In the genomic region with DNA sequence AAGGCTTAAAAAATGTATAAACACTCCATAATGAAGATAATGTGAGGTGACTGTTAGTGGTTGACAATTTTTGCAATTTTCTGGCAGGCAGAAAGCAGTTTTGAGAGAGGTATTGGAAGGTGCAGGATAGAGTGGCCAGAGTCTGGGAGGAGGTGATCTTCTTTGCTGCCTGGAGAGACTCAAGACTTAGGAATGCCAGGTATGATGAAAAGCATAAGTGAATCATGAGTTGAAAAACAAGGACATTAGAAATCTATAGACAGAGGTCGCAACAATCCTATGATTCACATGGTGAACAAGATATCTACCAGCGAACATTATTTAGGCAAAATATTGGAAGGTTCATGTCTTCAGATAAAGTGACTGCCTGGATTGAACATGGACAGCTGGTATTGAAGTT, we compare ENCODE assay signal across 22 cellular contexts.
DNase-seq lines count a peak whose midpoint lies in the region; ATAC-seq and TF ChIP-seq lines count a peak whose summit lies in the region.
"Had no signal": no experiment of that assay in that cellular context is flagged by ENCODE, and none has a peak within 500 bp of the region (broad histone marks: within the 10 kb centered on the region; RNA-seq: fewer than 3 reads in every experiment).

No MANE protein-coding gene starts in this region.

- peaks cover 23% of the 10 kb centered on the region for H3K4me1 Mint-ChIP-seq in WTC11
- H3K4me1 Mint-ChIP-seq: stimulated activated naive B cell treated with anti-CD40 and anti-IgM and Interleukin-4, amounts not matched to agents 10 μg/mL and 1 μg/mL and 100 μg/mL, for 72 hours had no signal

- H3K4me1 ChIP-seq in HUES6 (ENCODE audit: control insufficient read depth, insufficient read depth, low read length), result peaks cover 15% of the 10 kb centered on the region
- H3K4me1 ChIP-seq: A549, ascending aorta, gastroesophageal sphincter, lower lobe of right lung, right atrium auricular region, thyroid gland had no signal

- no peaks in the 10 kb centered on the region for H3K36me3 ChIP-seq in HUES6 (ENCODE audit: control insufficient read depth, insufficient read depth, low read length)
- H3K36me3 ChIP-seq: ascending aorta, gastroesophageal sphincter, lower lobe of right lung, right atrium auricular region, thyroid gland had no signal

- peak overlapping the region; percentile 9 for H3K27ac ChIP-seq in HUES6 (ENCODE audit: low read depth, low read length)
- H3K27ac ChIP-seq: A549, ascending aorta, C4-2B, gastroesophageal sphincter, lower lobe of right lung, right atrium auricular region, thyroid gland had no signal

- peak overlapping the region; percentile 75 for H3K27ac Mint-ChIP-seq in WTC11
- H3K27ac Mint-ChIP-seq: stimulated activated naive B cell treated with anti-CD40 and anti-IgM and Interleukin-4, amounts not matched to agents 10 μg/mL and 1 μg/mL and 100 μg/mL, for 72 hours had no signal

- H3K27me3 Mint-ChIP-seq in WTC11 (ENCODE audit: low read depth), result no peaks in the 10 kb centered on the region
- H3K27me3 Mint-ChIP-seq: stimulated activated naive B cell treated with anti-CD40 and anti-IgM and Interleukin-4, amounts not matched to agents 10 μg/mL and 1 μg/mL and 100 μg/mL, for 72 hours had no signal

- POLR2A ChIA-PET in WTC11 (lab: Charles Lee), result no interaction called here

- no peaks in the 10 kb centered on the region for H3K27me3 ChIP-seq in HUES6 (ENCODE audit: control insufficient read depth, insufficient read depth, low read length)
- H3K27me3 ChIP-seq: ascending aorta, gastroesophageal sphincter, right atrium auricular region, thyroid gland had no signal

- DNase-seq in EH (ENCODE audit: low read depth) (peak; percentile 34), WTC11 (ENCODE audit: low spot score) (no peak), iris pigment epithelial cell (ENCODE audit: low read depth) (peak; percentile 14), NCI-H345 treated with DMSO at 0.1 percent for 48 hours (lab: John Stamatoyannopoulos, UW; ENCODE audit: unreplicated experiment) (no peak), foreskin melanocyte (no peak)
- DNase-seq: activated naive CD4-positive, alpha-beta T cell; DMS53; Karpas-422; lower lobe of right lung; NCI-H2171; nucleus accumbens; stimulated activated CD4-positive, alpha-beta T cell treated with anti-CD3 and anti-CD28 coated beads, Interleukin-15, amount 100 ng/mL, for 24 hours; stimulated activated naive B cell treated with anti-CD40 and anti-IgM and Interleukin-4, amounts not matched to agents 10 μg/mL and 1 μg/mL and 100 μg/mL, for 72 hours; thyroid gland had no signal

- CTCF ChIA-PET in WTC11 (lab: Charles Lee), result no interaction called here

- H3K9ac ChIP-seq in HUES6 (ENCODE audit: low read length), result no peak overlapping the region

- H3K4me3 Mint-ChIP-seq in WTC11, result no peak overlapping the region
- H3K4me3 Mint-ChIP-seq: stimulated activated naive B cell treated with anti-CD40 and anti-IgM and Interleukin-4, amounts not matched to agents 10 μg/mL and 1 μg/mL and 100 μg/mL, for 72 hours had no signal

- ATAC-seq in WTC11, result no peak
- ATAC-seq in GM21447 (IDR thresholded peaks at IDR 0.05; ENCODE audit: unreplicated experiment), result no peak
- ATAC-seq in GM18502 (IDR thresholded peaks at IDR 0.05; ENCODE audit: poor library complexity, unreplicated experiment), result no peak
- ATAC-seq: A549; gastroesophageal sphincter; lower lobe of right lung; stimulated activated naive B cell treated with anti-CD40 and anti-IgM and Interleukin-4, amounts not matched to agents 10 μg/mL and 1 μg/mL and 100 μg/mL, for 72 hours had no signal

- no peaks in the 10 kb centered on the region for H3K36me3 Mint-ChIP-seq in WTC11
- H3K36me3 Mint-ChIP-seq: stimulated activated naive B cell treated with anti-CD40 and anti-IgM and Interleukin-4, amounts not matched to agents 10 μg/mL and 1 μg/mL and 100 μg/mL, for 72 hours had no signal

- H3K9me3 Mint-ChIP-seq in WTC11, result no peaks in the 10 kb centered on the region
- H3K9me3 Mint-ChIP-seq: stimulated activated naive B cell treated with anti-CD40 and anti-IgM and Interleukin-4, amounts not matched to agents 10 μg/mL and 1 μg/mL and 100 μg/mL, for 72 hours had no signal

- H3K4me3 ChIP-seq in HUES6 (ENCODE audit: low read depth, low read length), result no peak overlapping the region
- H3K4me3 ChIP-seq: A549, ascending aorta, gastroesophageal sphincter, lower lobe of right lung, right atrium auricular region, thyroid gland had no signal

- H3K9me3 ChIP-seq in HUES6 (ENCODE audit: control insufficient read depth, insufficient read depth, low read depth, low read length), result no peaks in the 10 kb centered on the region
- H3K9me3 ChIP-seq: A549, ascending aorta, gastroesophageal sphincter, lower lobe of right lung, right atrium auricular region, thyroid gland had no signal

- no peak for TF ChIP-seq CTCF in WTC11 (IDR thresholded peaks at IDR 0.05)

TF ChIP-seq in WTC11, 78 proteins besides CTCF, POLR2A, EP300 and RAD21:
- TF ChIP-seq ZNF281 (CRISPR knock-in tag; IDR thresholded peaks at IDR 0.05) (no peak), NFATC4 (CRISPR knock-in tag; IDR thresholded peaks at IDR 0.05) (no peak), ZNF219 (CRISPR knock-in tag; IDR thresholded peaks at IDR 0.05; ENCODE audit: borderline replicate concordance) (no peak), STAT6 (CRISPR knock-in tag; conservative IDR thresholded peaks at IDR 0.05; ENCODE audit: low read depth) (no peak), FOXK1 (CRISPR knock-in tag; IDR thresholded peaks at IDR 0.05) (no peak)

Comparison
In these comparisons a context has a peak if more than half of its experiments do, and no peak if none do; other contexts are left out.
1. DNase-seq: peak in EH (single experiment) and iris pigment epithelial cell (single experiment); none in WTC11 (single experiment), NCI-H345 treated with DMSO at 0.1 percent for 48 hours (single experiment) and foreskin melanocyte (single experiment).